Comparison of ENCODE assay signal across 3 cellular contexts in genomic region chrX:132384301-132384700, GRCh38.
"Had no signal": no experiment of that assay in that cellular context is flagged by ENCODE, and none has a peak within 500 bp of the region (broad histone marks: within the 10 kb centered on the region; RNA-seq: fewer than 3 reads in every experiment).

No MANE protein-coding gene starts in this region.

- DNase-seq: GDM1, GF-D8 had no signal

- ATAC-seq: GM12878 had no signal
